9 cellular contexts compared by ENCODE assay signal in genomic region chr19:42091300-42092266, GRCh38. TPM values are rescaled to one million over a fixed set of nuclear protein-coding genes. Genes with fewer than 3 reads are reported as not detected.
A peak's percentile ranks its signal among the peaks of the same experiment; 100 is the strongest.
DNase-seq lines count a peak whose midpoint lies in the region; TF ChIP-seq lines count a peak whose summit lies in the region.
"Had no signal": no experiment of that assay in that cellular context is flagged by ENCODE, and none has a peak within 500 bp of the region (broad histone marks: within the 10 kb centered on the region; RNA-seq: fewer than 3 reads in every experiment).

No MANE protein-coding gene starts in this region.

- H3K27ac ChIP-seq in KMS-11: no peak overlapping the region
- no peak overlapping the region for H3K27ac ChIP-seq in osteoblast (ENCODE audit: low read depth, low read length)
- H3K27ac ChIP-seq in H9 (ENCODE audit: insufficient read length, low read depth, low read length): no peak overlapping the region

- no peaks in the 10 kb centered on the region for H3K9me3 Mint-ChIP-seq in activated CD4-positive, alpha-beta T cell treated with anti-CD3 and anti-CD28 coated beads, Interleukin-2, amount 10 ng/mL, durations not matched to agents 24 days and 14 days
- H3K9me3 Mint-ChIP-seq in H9: no peaks in the 10 kb centered on the region

- peak overlapping the region; percentile 67 for H3K4me3 Mint-ChIP-seq in activated CD4-positive, alpha-beta T cell treated with anti-CD3 and anti-CD28 coated beads, Interleukin-2, amount 10 ng/mL, durations not matched to agents 24 days and 14 days
- H3K4me3 Mint-ChIP-seq in H9: no peak overlapping the region

- H2AK5ac ChIP-seq in H9 (ENCODE audit: insufficient read length, low read length): no peak overlapping the region

- H2BK20ac ChIP-seq in H9 (ENCODE audit: low read depth, low read length, poor library complexity, severe bottlenecking): no peak overlapping the region

- H3K4me3 ChIP-seq in KMS-11 (IDR thresholded peaks at IDR 0.05; ENCODE audit: insufficient read depth, low read depth, low read length) (no peak overlapping the region), osteoblast (ENCODE audit: insufficient read depth, low read length) (no peak overlapping the region)

- no peaks in the 10 kb centered on the region for H3K79me1 ChIP-seq in H9 (ENCODE audit: insufficient read depth, low read depth, low read length, poor library complexity, severe bottlenecking)

- H3K27ac Mint-ChIP-seq in activated CD4-positive, alpha-beta T cell treated with anti-CD3 and anti-CD28 coated beads, Interleukin-2, amount 10 ng/mL, durations not matched to agents 24 days and 14 days: peak overlapping the region; percentile 87
- no peak overlapping the region for H3K27ac Mint-ChIP-seq in H9

- H3K4me2 ChIP-seq in KMS-11: peak overlapping the region; percentile 40; the same call in 1 of the 2 replicates
- no peak overlapping the region for H3K4me2 ChIP-seq in osteoblast (ENCODE audit: insufficient read depth, low read length)
- H3K4me2 ChIP-seq in H9 (ENCODE audit: insufficient read depth, insufficient read length, low read length): no peak overlapping the region

- H3K27me3 Mint-ChIP-seq in activated CD4-positive, alpha-beta T cell treated with anti-CD3 and anti-CD28 coated beads, Interleukin-2, amount 10 ng/mL, durations not matched to agents 24 days and 14 days: no peaks in the 10 kb centered on the region
- H3K27me3 Mint-ChIP-seq in H9 (ENCODE audit: low read depth): peaks cover 19% of the 10 kb centered on the region

- no peak for DNase-seq in activated CD4-positive, alpha-beta T cell treated with anti-CD3 and anti-CD28 coated beads, Interleukin-2, amount 10 ng/mL, durations not matched to agents 24 days and 14 days
- no peak for DNase-seq in activated CD4-positive, alpha-beta T cell treated with anti-CD3 and anti-CD28 coated beads for 4 hours
- DNase-seq in dermis blood vessel endothelial cell (peak; percentile 93), osteoblast (ENCODE audit: insufficient read length, low spot score, missing footprints) (peak; percentile 93), COLO829 (ENCODE audit: low spot score) (no peak), H9 (no peak), NCI-H526 (lab: John Stamatoyannopoulos, UW) (no peak)
- DNase-seq: C1 segment of cervical spinal cord had no signal

- no peak overlapping the region for H2BK5ac ChIP-seq in H9 (ENCODE audit: insufficient read length, low read length)

- H3K14ac ChIP-seq in H9 (ENCODE audit: insufficient read depth, low read length): no peak overlapping the region

- no peak overlapping the region for H2BK120ac ChIP-seq in H9 (ENCODE audit: low read depth, low read length, poor library complexity, severe bottlenecking)

- H3K36me3 Mint-ChIP-seq in activated CD4-positive, alpha-beta T cell treated with anti-CD3 and anti-CD28 coated beads, Interleukin-2, amount 10 ng/mL, durations not matched to agents 24 days and 14 days (ENCODE audit: low read depth): peaks cover 49% of the 10 kb centered on the region
- no peaks in the 10 kb centered on the region; a peak in 1 of 7 replicates for H3K36me3 Mint-ChIP-seq in H9 (ENCODE audit: insufficient read depth in 1 of 3, low read depth in 3 of 3)

- H3K4me1 ChIP-seq in KMS-11 (ENCODE audit: low read depth, poor library complexity, severe bottlenecking): peaks cover 24% of the 10 kb centered on the region
- H3K4me1 ChIP-seq in osteoblast (ENCODE audit: insufficient read depth, low read length): peaks cover 21% of the 10 kb centered on the region
- H3K4me1 ChIP-seq in H9 (ENCODE audit: insufficient read depth, low read length): no peaks in the 10 kb centered on the region

- H3K9ac ChIP-seq in KMS-11 (no peak overlapping the region), H9 (ENCODE audit: extremely low read depth, insufficient read length, low read length) (no peak overlapping the region)

- H3K4ac ChIP-seq in H9 (ENCODE audit: low read depth, low read length): no peak overlapping the region

- H3K36me3 ChIP-seq in KMS-11 (ENCODE audit: insufficient read depth) (no peaks in the 10 kb centered on the region), osteoblast (ENCODE audit: insufficient read depth, low read length) (no peaks in the 10 kb centered on the region)

- H4K20me1 ChIP-seq in KMS-11 (ENCODE audit: insufficient read depth) (no peaks in the 10 kb centered on the region), osteoblast (ENCODE audit: insufficient read depth, low read length) (no peaks in the 10 kb centered on the region), H9 (ENCODE audit: control insufficient read depth, insufficient read depth, insufficient read length) (no peaks in the 10 kb centered on the region)

- TF ChIP-seq CTCF in KMS-11 (conservative IDR thresholded peaks at IDR 0.05; ENCODE audit: low read depth, low read length): no peak
- TF ChIP-seq CTCF in osteoblast (IDR thresholded peaks at IDR 0.05; ENCODE audit: extremely low read depth, low read depth, low read length): no peak
- no peak for TF ChIP-seq CTCF in H9 (conservative IDR thresholded peaks at IDR 0.05)

- H3K4me1 Mint-ChIP-seq in activated CD4-positive, alpha-beta T cell treated with anti-CD3 and anti-CD28 coated beads, Interleukin-2, amount 10 ng/mL, durations not matched to agents 24 days and 14 days: peaks cover 30% of the 10 kb centered on the region
- H3K4me1 Mint-ChIP-seq in H9: peaks cover 16 to 53% of the 10 kb centered on the region in 2 experiments

- no peaks in the 10 kb centered on the region for H3K9me3 ChIP-seq in osteoblast (ENCODE audit: low read depth, low read length)
- H3K9me3 ChIP-seq in H9 (ENCODE audit: control insufficient read depth, low read depth, low read length): no peaks in the 10 kb centered on the region

- no peak overlapping the region for H2BK12ac ChIP-seq in H9 (ENCODE audit: insufficient read length, low read depth, low read length)

- no peaks in the 10 kb centered on the region for H3K23me2 ChIP-seq in H9 (ENCODE audit: insufficient read length, low read depth, low read length, poor library complexity, severe bottlenecking)

- H3K18ac ChIP-seq in H9 (ENCODE audit: insufficient read length, low read depth, low read length): no peak overlapping the region

- WGBS in H9 (ENCODE audit: extremely low coverage, insufficient read length, low lambda C conversion rate): no CpG with 5 or more reads among the region's 29 CpGs

- H3T11ph ChIP-seq in H9 (ENCODE audit: low read length): no peak overlapping the region

- no peak overlapping the region for H2AFZ ChIP-seq in KMS-11 (ENCODE audit: low read depth)
- H2AFZ ChIP-seq in osteoblast (ENCODE audit: low read length): no peak overlapping the region
- H2AFZ ChIP-seq in H9 (ENCODE audit: low read length): no peak overlapping the region

- no peak overlapping the region for H2BK15ac ChIP-seq in H9 (ENCODE audit: low read depth, low read length)

- no peak overlapping the region for H4K91ac ChIP-seq in H9 (ENCODE audit: insufficient read length, low read depth, low read length)

- H4K5ac ChIP-seq in H9 (ENCODE audit: insufficient read length, low read depth, low read length): no peak overlapping the region

- no peak overlapping the region for H3K56ac ChIP-seq in H9 (ENCODE audit: insufficient read length, low read depth, low read length)

- H3K27me3 ChIP-seq in KMS-11 (ENCODE audit: insufficient read depth, low read depth): peaks cover 8% of the 10 kb centered on the region; the same call in 1 of the 2 replicates
- H3K27me3 ChIP-seq in osteoblast (ENCODE audit: insufficient read depth, low read length): no peaks in the 10 kb centered on the region
- H3K27me3 ChIP-seq in H9 (ENCODE audit: insufficient read depth, low read length): no peaks in the 10 kb centered on the region

- no peak overlapping the region for H3K23ac ChIP-seq in H9 (ENCODE audit: insufficient read length, low read depth, low read length)

- no peak overlapping the region for H4K8ac ChIP-seq in H9 (replicated peaks; ENCODE audit: insufficient read length, low read depth, low read length)

- intact Hi-C loops in activated CD4-positive, alpha-beta T cell treated with anti-CD3 and anti-CD28 coated beads, Interleukin-2, amount 10 ng/mL, durations not matched to agents 24 days and 14 days (cut with micrococcal nuclease): no loop called here

- H3K79me2 ChIP-seq in KMS-11 (ENCODE audit: insufficient read depth, low read depth): no peaks in the 10 kb centered on the region
- H3K79me2 ChIP-seq in osteoblast (ENCODE audit: insufficient read depth, low read length): no peaks in the 10 kb centered on the region
- H3K79me2 ChIP-seq in H9 (ENCODE audit: insufficient read depth, low read length): no peaks in the 10 kb centered on the region

RNA-seq across cellular contexts. Expression of gene ZNF574, which starts 15.6 kb away (rescaled TPM):
- 16.7 and 18.5 TPM in 2 replicates for total RNA-seq in activated CD4-positive, alpha-beta T cell treated with anti-CD3 and anti-CD28 coated beads, Interleukin-2, amount 10 ng/mL, durations not matched to agents 24 days and 14 days
- total RNA-seq in dermis blood vessel endothelial cell (17.3 and 17.4 TPM in 2 replicates), osteoblast (13.6 and 13.8 TPM in 2 replicates), H9 (2021) (35.6 and 36.3 TPM in 2 replicates)

RNA-seq across cellular contexts. Expression of gene GRIK5, which starts 21.6 kb away (rescaled TPM):
- 3.9 and 4.9 TPM in 2 replicates for total RNA-seq in activated CD4-positive, alpha-beta T cell treated with anti-CD3 and anti-CD28 coated beads, Interleukin-2, amount 10 ng/mL, durations not matched to agents 24 days and 14 days
- total RNA-seq in dermis blood vessel endothelial cell: 0.05 and 0.17 TPM in 2 replicates
- under 0.01 TPM in 2 replicates for total RNA-seq in osteoblast
- total RNA-seq in H9 (2021): 43.1 and 45.0 TPM in 2 replicates

RNA-seq across cellular contexts. Expression of gene POU2F2, which starts 40.7 kb away (rescaled TPM):
- 71.5 and 72.0 TPM in 2 replicates for total RNA-seq in activated CD4-positive, alpha-beta T cell treated with anti-CD3 and anti-CD28 coated beads, Interleukin-2, amount 10 ng/mL, durations not matched to agents 24 days and 14 days
- total RNA-seq in dermis blood vessel endothelial cell (0.17 and 0.56 TPM in 2 replicates), osteoblast (under 0.01 and 0.88 TPM in 2 replicates), H9 (2021) (2.8 and 2.9 TPM in 2 replicates)

Comparison
In these comparisons a context has a peak if more than half of its experiments do, and no peak if none do; other contexts are left out.
1. DNase-seq: peak in dermis blood vessel endothelial cell (single experiment) and osteoblast (single experiment); none in activated CD4-positive, alpha-beta T cell treated with anti-CD3 and anti-CD28 coated beads, Interleukin-2, amount 10 ng/mL, durations not matched to agents 24 days and 14 days (single experiment), activated CD4-positive, alpha-beta T cell treated with anti-CD3 and anti-CD28 coated beads for 4 hours (0 of 2), COLO829 (single experiment), H9 (single experiment) and NCI-H526 (0 of 2).
2. RNA of gene POU2F2, which starts 40.7 kb away (total RNA-seq): 71.5 to 72.0 TPM in activated CD4-positive, alpha-beta T cell treated with anti-CD3 and anti-CD28 coated beads, Interleukin-2, amount 10 ng/mL, durations not matched to agents 24 days and 14 days; 2.8 to 2.9 TPM in H9, 0.17 to 0.56 TPM in dermis blood vessel endothelial cell and under 0.01 to 0.88 TPM in osteoblast; every median in the first group is over 10 times any median in the second.